ENCODE assay signal across 8 cellular contexts in the genomic region with DNA sequence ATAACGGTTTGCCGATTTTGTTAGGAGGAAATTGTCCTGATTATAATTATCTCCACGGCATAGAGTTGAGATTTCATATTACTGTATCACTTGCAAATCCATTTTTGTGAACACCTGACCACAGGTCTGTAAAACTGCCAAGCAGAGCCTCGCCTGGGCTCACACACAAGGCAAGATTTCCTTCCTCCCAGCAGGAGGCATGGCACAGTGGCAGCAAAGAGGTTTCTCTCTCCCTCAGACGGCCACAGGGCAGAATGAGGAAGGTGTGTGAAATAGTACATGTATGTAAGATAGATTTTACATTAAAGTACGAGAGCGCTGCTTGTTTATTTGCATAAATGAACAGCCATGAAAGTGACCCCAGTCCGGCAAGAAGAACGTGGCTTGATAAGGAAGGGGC.
DNase-seq lines count a peak whose midpoint lies in the region; ATAC-seq and TF ChIP-seq lines count a peak whose summit lies in the region.

No MANE protein-coding gene starts in this region.

- peak in 1 of 3 experiments; percentile 15 for TF ChIP-seq CTCF in esophagus muscularis mucosa (IDR thresholded peaks at IDR 0.05)

- WGBS in esophagus muscularis mucosa = 63% methylated on average over 9 of the region's 9 CpGs

- H3K4me3 ChIP-seq in esophagus muscularis mucosa = no peak overlapping the region

- H3K36me3 Mint-ChIP-seq in activated CD8-positive, alpha-beta memory T cell treated with anti-CD3 and anti-CD28 coated beads, Interleukin-2, amount 10 ng/mL, durations not matched to agents 7 days and 5 days = no peaks in the 10 kb centered on the region
- H3K36me3 Mint-ChIP-seq in stimulated activated naive CD8-positive, alpha-beta T cell treated with anti-CD3 and anti-CD28 coated beads, Interleukin-15, Interleukin-2, amounts not matched to agents 100 ng/mL and 50 ng/mL, for 24 hours (ENCODE audit: low read depth) = no peaks in the 10 kb centered on the region

- H3K9me3 Mint-ChIP-seq in activated CD8-positive, alpha-beta memory T cell treated with anti-CD3 and anti-CD28 coated beads, Interleukin-2, amount 10 ng/mL, durations not matched to agents 7 days and 5 days (ENCODE audit: low read depth) = no peaks in the 10 kb centered on the region
- H3K9me3 Mint-ChIP-seq in stimulated activated naive CD8-positive, alpha-beta T cell treated with anti-CD3 and anti-CD28 coated beads, Interleukin-15, Interleukin-2, amounts not matched to agents 100 ng/mL and 50 ng/mL, for 24 hours = no peaks in the 10 kb centered on the region

- no peaks in the 10 kb centered on the region for H3K9me3 ChIP-seq in esophagus muscularis mucosa

- H3K27ac ChIP-seq in esophagus muscularis mucosa (replicated peaks in 1 of 4) = peak overlapping the region in 2 of 4 donors; percentile 2 to 53

- H3K27ac Mint-ChIP-seq in activated CD8-positive, alpha-beta memory T cell treated with anti-CD3 and anti-CD28 coated beads, Interleukin-2, amount 10 ng/mL, durations not matched to agents 7 days and 5 days = peak overlapping the region; percentile 97
- H3K27ac Mint-ChIP-seq in stimulated activated naive CD8-positive, alpha-beta T cell treated with anti-CD3 and anti-CD28 coated beads, Interleukin-15, Interleukin-2, amounts not matched to agents 100 ng/mL and 50 ng/mL, for 24 hours = peak overlapping the region; percentile 94

- no peaks in the 10 kb centered on the region for H3K27me3 Mint-ChIP-seq in activated CD8-positive, alpha-beta memory T cell treated with anti-CD3 and anti-CD28 coated beads, Interleukin-2, amount 10 ng/mL, durations not matched to agents 7 days and 5 days
- no peaks in the 10 kb centered on the region for H3K27me3 Mint-ChIP-seq in stimulated activated naive CD8-positive, alpha-beta T cell treated with anti-CD3 and anti-CD28 coated beads, Interleukin-15, Interleukin-2, amounts not matched to agents 100 ng/mL and 50 ng/mL, for 24 hours

- no peak for TF ChIP-seq EP300 in esophagus muscularis mucosa (IDR thresholded peaks at IDR 0.05)

- peaks cover 68 to 94% (median 87%) of the 10 kb centered on the region in 4 donors for H3K4me1 ChIP-seq in esophagus muscularis mucosa

- no peaks in the 10 kb centered on the region for H3K36me3 ChIP-seq in esophagus muscularis mucosa

- peak overlapping the region; percentile 54 for H3K4me3 Mint-ChIP-seq in activated CD8-positive, alpha-beta memory T cell treated with anti-CD3 and anti-CD28 coated beads, Interleukin-2, amount 10 ng/mL, durations not matched to agents 7 days and 5 days
- peak overlapping the region; percentile 85 for H3K4me3 Mint-ChIP-seq in stimulated activated naive CD8-positive, alpha-beta T cell treated with anti-CD3 and anti-CD28 coated beads, Interleukin-15, Interleukin-2, amounts not matched to agents 100 ng/mL and 50 ng/mL, for 24 hours

- H3K27me3 ChIP-seq in esophagus muscularis mucosa = no peaks in the 10 kb centered on the region

- peak; percentile 17 for ATAC-seq in activated CD8-positive, alpha-beta memory T cell treated with anti-CD3 and anti-CD28 coated beads, Interleukin-2, amount 10 ng/mL, durations not matched to agents 7 days and 5 days

- CTCF ChIA-PET in activated CD8-positive, alpha-beta memory T cell treated with anti-CD3 and anti-CD28 coated beads, Interleukin-2, amount 10 ng/mL, durations not matched to agents 7 days and 5 days (lab: Charles Lee) = interaction anchor here (0.9 to 8.1 kb wide), 5 partner anchors 12 to 95 kb away, joined by 3 to 189 read pairs (median 19); no protein-coding TSS in a partner anchor

- intact Hi-C loops in esophagus muscularis mucosa (cut with DNase I) = no loop called here

- no peak for DNase-seq in activated CD8-positive, alpha-beta memory T cell treated with anti-CD3 and anti-CD28 coated beads, Interleukin-2, amount 10 ng/mL, durations not matched to agents 7 days and 5 days
- no peak for DNase-seq in activated CD8-positive, alpha-beta memory T cell treated with anti-CD3 and anti-CD28 coated beads for 24 hours
- DNase-seq in MV-4-11 (lab: John Stamatoyannopoulos, UW) (peak; percentile 24), cerebellum (ENCODE audit: low spot score) (peak; percentile 79), esophagus muscularis mucosa (ENCODE audit: extremely low spot score) (no peak), SKM-1 treated with dmso at 0.1 percent for 144 hours (lab: John Stamatoyannopoulos, UW; ENCODE audit: unreplicated experiment) (no peak)
- DNase-seq in NK-92 treated with Interleukin-12 subunit alpha and Interleukin-12 subunit beta, amount 100 ng/mL, for 24 hours (lab: John Stamatoyannopoulos, UW) = no peak

- H3K4me1 Mint-ChIP-seq in activated CD8-positive, alpha-beta memory T cell treated with anti-CD3 and anti-CD28 coated beads, Interleukin-2, amount 10 ng/mL, durations not matched to agents 7 days and 5 days = peaks cover 92% of the 10 kb centered on the region
- peaks cover 96% of the 10 kb centered on the region for H3K4me1 Mint-ChIP-seq in stimulated activated naive CD8-positive, alpha-beta T cell treated with anti-CD3 and anti-CD28 coated beads, Interleukin-15, Interleukin-2, amounts not matched to agents 100 ng/mL and 50 ng/mL, for 24 hours (ENCODE audit: low read depth)

- no peak for TF ChIP-seq POLR2A in esophagus muscularis mucosa (IDR thresholded peaks at IDR 0.05; ENCODE audit: low read depth)

Comparison
In these comparisons a context has a peak if more than half of its experiments do, and no peak if none do; other contexts are left out.
1. DNase-seq: peak in MV-4-11 (single experiment) and cerebellum (single experiment); none in activated CD8-positive, alpha-beta memory T cell treated with anti-CD3 and anti-CD28 coated beads, Interleukin-2, amount 10 ng/mL, durations not matched to agents 7 days and 5 days (single experiment), activated CD8-positive, alpha-beta memory T cell treated with anti-CD3 and anti-CD28 coated beads for 24 hours (single experiment), esophagus muscularis mucosa (single experiment), NK-92 treated with Interleukin-12 subunit alpha and Interleukin-12 subunit beta, amount 100 ng/mL, for 24 hours (single experiment) and SKM-1 treated with dmso at 0.1 percent for 144 hours (single experiment).